Comparison of ENCODE assay signal across 10 cellular contexts in the genomic region with DNA sequence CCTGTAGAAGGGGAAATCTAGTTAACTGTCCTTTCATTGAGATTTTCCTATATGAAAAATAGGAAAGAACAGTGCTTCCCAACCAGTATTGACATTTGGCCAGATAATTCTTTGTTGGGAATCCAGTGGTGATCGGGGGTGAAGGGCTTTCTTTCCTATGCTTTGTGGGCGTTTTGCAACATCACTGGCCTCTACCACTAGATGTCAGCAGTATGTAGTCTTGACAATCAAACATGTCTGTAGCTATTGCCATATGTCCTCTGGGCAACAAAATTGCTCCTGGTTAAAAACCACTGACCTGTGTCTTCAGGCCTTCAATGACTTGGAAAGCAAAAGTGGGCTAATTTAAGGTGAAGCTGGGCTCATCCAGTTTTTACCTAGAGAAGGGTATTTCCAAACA.
A peak's percentile ranks its signal among the peaks of the same experiment; 100 is the strongest.
DNase-seq lines count a peak whose midpoint lies in the region; ATAC-seq and TF ChIP-seq lines count a peak whose summit lies in the region.
"Had no signal": no experiment of that assay in that cellular context is flagged by ENCODE, and none has a peak within 500 bp of the region (broad histone marks: within the 10 kb centered on the region; RNA-seq: fewer than 3 reads in every experiment).

No MANE protein-coding gene starts in this region.

- TF ChIP-seq CTCF in kidney epithelial cell (IDR thresholded peaks at IDR 0.05; ENCODE audit: insufficient read depth, low read length, poor library complexity, severe bottlenecking) = peak; percentile 58
- TF ChIP-seq CTCF in omental fat pad (IDR thresholded peaks at IDR 0.05) = no peak

- H3K27ac ChIP-seq in SJCRH30 = no peak overlapping the region
- H3K27ac ChIP-seq: parathyroid adenoma had no signal

- no peaks in the 10 kb centered on the region for H3K4me1 ChIP-seq in SJCRH30
- H3K4me1 ChIP-seq: parathyroid adenoma had no signal

- H3K4me3 ChIP-seq in SJCRH30 (no peak overlapping the region), kidney epithelial cell (ENCODE audit: low read depth, low read length) (no peak overlapping the region)

- DNase-seq in DMS53 (lab: John Stamatoyannopoulos, UW) (peak; percentile 48), SJCRH30 (peak; percentile 1 to 38), kidney epithelial cell (ENCODE audit: low read depth) (no peak), omental fat pad (ENCODE audit: low spot score) (no peak)
- no peak for DNase-seq in central memory CD4-positive, alpha-beta T cell
- no peak for DNase-seq in activated CD4-positive, alpha-beta T cell treated with anti-CD3 and anti-CD28 coated beads, Interleukin-2, amount 50 U/mL, for 1 hour
- DNase-seq: activated CD4-positive, alpha-beta T cell treated with anti-CD3 and anti-CD28 coated beads for 48 hours had no signal

- H3K9me3 ChIP-seq in SJCRH30 (replicated peaks) = no peaks in the 10 kb centered on the region

- peak; percentile 85 for ATAC-seq in HG02885 (IDR thresholded peaks at IDR 0.05; ENCODE audit: poor library complexity, unreplicated experiment)
- ATAC-seq in omental fat pad (ENCODE audit: low FRiP score) = no peak
- ATAC-seq in GM19455 (IDR thresholded peaks at IDR 0.05; ENCODE audit: unreplicated experiment) = no peak

- no peaks in the 10 kb centered on the region for H3K27me3 ChIP-seq in SJCRH30
- no peaks in the 10 kb centered on the region for H3K27me3 ChIP-seq in kidney epithelial cell (ENCODE audit: control insufficient read depth, insufficient read depth, low read length)

- no peaks in the 10 kb centered on the region for H3K36me3 ChIP-seq in SJCRH30
- H3K36me3 ChIP-seq in kidney epithelial cell (ENCODE audit: control insufficient read depth, insufficient read depth, low read length) = no peaks in the 10 kb centered on the region

Comparison
In these comparisons a context has a peak if more than half of its experiments do, and no peak if none do; other contexts are left out.
1. DNase-seq: peak in DMS53 (single experiment) and SJCRH30 (2 of 2); none in kidney epithelial cell (single experiment), omental fat pad (single experiment), central memory CD4-positive, alpha-beta T cell (single experiment) and activated CD4-positive, alpha-beta T cell treated with anti-CD3 and anti-CD28 coated beads, Interleukin-2, amount 50 U/mL, for 1 hour (single experiment).